ENCODE assay signal across 1 cellular context in the genomic region with DNA sequence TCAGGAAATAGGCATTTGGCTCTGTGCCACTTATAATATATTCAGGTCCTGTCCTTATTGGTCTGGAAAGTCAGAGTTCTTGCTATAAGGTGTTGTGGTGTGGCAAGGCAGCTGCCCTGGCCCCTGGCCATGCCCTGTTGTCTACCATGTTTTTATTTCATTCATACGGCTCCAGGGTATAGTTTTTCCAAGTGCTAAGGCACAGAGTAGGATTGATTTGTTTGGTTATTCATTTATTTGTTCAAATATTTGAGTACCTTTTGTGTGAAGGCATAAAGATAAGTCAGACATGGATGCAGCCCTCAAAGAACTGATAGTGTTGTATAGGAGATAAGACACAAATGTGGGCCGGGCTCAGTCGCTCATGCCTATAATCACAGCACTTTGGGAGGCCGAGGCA.
TF ChIP-seq lines count a peak whose summit lies in the region.

No MANE protein-coding gene starts in this region.

TF ChIP-seq in K562, 482 proteins besides CTCF, POLR2A, EP300 and RAD21:
- TF ChIP-seq, protein P1, sequence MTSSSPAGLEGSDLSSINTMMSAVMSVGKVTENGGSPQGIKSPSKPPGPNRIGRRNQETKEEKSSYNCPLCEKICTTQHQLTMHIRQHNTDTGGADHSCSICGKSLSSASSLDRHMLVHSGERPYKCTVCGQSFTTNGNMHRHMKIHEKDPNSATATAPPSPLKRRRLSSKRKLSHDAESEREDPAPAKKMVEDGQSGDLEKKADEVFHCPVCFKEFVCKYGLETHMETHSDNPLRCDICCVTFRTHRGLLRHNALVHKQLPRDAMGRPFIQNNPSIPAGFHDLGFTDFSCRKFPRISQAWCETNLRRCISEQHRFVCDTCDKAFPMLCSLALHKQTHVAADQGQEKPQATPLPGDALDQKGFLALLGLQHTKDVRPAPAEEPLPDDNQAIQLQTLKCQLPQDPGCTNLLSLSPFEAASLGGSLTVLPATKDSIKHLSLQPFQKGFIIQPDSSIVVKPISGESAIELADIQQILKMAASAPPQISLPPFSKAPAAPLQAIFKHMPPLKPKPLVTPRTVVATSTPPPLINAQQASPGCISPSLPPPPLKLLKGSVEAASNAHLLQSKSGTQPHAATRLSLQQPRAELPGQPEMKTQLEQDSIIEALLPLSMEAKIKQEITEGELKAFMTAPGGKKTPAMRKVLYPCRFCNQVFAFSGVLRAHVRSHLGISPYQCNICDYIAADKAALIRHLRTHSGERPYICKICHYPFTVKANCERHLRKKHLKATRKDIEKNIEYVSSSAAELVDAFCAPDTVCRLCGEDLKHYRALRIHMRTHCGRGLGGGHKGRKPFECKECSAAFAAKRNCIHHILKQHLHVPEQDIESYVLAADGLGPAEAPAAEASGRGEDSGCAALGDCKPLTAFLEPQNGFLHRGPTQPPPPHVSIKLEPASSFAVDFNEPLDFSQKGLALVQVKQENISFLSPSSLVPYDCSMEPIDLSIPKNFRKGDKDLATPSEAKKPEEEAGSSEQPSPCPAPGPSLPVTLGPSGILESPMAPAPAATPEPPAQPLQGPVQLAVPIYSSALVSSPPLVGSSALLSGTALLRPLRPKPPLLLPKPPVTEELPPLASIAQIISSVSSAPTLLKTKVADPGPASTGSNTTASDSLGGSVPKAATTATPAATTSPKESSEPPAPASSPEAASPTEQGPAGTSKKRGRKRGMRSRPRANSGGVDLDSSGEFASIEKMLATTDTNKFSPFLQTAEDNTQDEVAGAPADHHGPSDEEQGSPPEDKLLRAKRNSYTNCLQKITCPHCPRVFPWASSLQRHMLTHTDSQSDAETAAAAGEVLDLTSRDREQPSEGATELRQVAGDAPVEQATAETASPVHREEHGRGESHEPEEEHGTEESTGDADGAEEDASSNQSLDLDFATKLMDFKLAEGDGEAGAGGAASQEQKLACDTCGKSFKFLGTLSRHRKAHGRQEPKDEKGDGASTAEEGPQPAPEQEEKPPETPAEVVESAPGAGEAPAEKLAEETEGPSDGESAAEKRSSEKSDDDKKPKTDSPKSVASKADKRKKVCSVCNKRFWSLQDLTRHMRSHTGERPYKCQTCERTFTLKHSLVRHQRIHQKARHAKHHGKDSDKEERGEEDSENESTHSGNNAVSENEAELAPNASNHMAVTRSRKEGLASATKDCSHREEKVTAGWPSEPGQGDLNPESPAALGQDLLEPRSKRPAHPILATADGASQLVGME (CRISPR knock-in tag; IDR thresholded peaks at IDR 0.05) = no peak
- TF ChIP-seq ZNF41 (CRISPR knock-in tag; conservative IDR thresholded peaks at IDR 0.05) = no peak
- no peak for TF ChIP-seq BRD4 (IDR thresholded peaks at IDR 0.05)
- peak; percentile 64 for TF ChIP-seq NFIC (IDR thresholded peaks at IDR 0.05)
- no peak for TF ChIP-seq HDAC1 (IDR thresholded peaks at IDR 0.05)
- TF ChIP-seq ZNF407 (IDR thresholded peaks at IDR 0.05; ENCODE audit: low read depth) = no peak
